16 cellular contexts compared by ENCODE assay signal in genomic region chr5:122751293-122751753, GRCh38. TPM values are rescaled to one million over a fixed set of nuclear protein-coding genes. Genes with fewer than 3 reads are reported as not detected.
DNase-seq lines count a peak whose midpoint lies in the region; FAIRE-seq and TF ChIP-seq lines count a peak whose summit lies in the region.
"Had no signal": no experiment of that assay in that cellular context is flagged by ENCODE, and none has a peak within 500 bp of the region (broad histone marks: within the 10 kb centered on the region; RNA-seq: fewer than 3 reads in every experiment).

No MANE protein-coding gene starts in this region.

- no peaks in the 10 kb centered on the region for H3K27me3 Mint-ChIP-seq in chondrocyte (ENCODE audit: low read depth)
- peaks cover 3% of the 10 kb centered on the region for H3K27me3 Mint-ChIP-seq in activated T-helper 1 cell treated with anti-CD3 and anti-CD28 coated beads, Interleukin-12 subunit alpha, Interleukin-12 subunit beta, Interleukin-2, Interleukin-4 antibody, amounts not matched to agents 30 ng/mL and 10 ng/mL and 1 ng/mL, durations not matched to agents 14 hours and 24 hours and 36 hours (ENCODE audit: insufficient read depth)
- peaks cover 3% of the 10 kb centered on the region for H3K27me3 Mint-ChIP-seq in activated naive CD4-positive, alpha-beta T cell treated with anti-CD3 and anti-CD28 coated beads for 36 hours (ENCODE audit: low read depth)

- peaks cover 0 to 60% (median 19%) of the 10 kb centered on the region in 10 experiments; a peak in 17 of 20 replicates for H3K4me1 ChIP-seq in BLaER1 treated with 17β-estradiol and CSF1 and Interleukin-3, amounts not matched to agents 10 nM and 100 nM
- H3K4me1 ChIP-seq: pancreas, thyroid gland had no signal

- peak overlapping the region in 7 of 11 experiments; percentile 14 to 73 (median 27); a peak in 12 of 22 replicates for H3K4me2 ChIP-seq in BLaER1 treated with 17β-estradiol and CSF1 and Interleukin-3, amounts not matched to agents 10 nM and 100 nM

- H3K9me3 ChIP-seq in BLaER1 treated with 17β-estradiol and CSF1 and Interleukin-3, amounts not matched to agents 10 nM and 100 nM (replicated peaks in 1 of 11): no peaks in the 10 kb centered on the region
- H3K9me3 ChIP-seq: pancreas, thyroid gland had no signal

- H3K4me3 Mint-ChIP-seq in chondrocyte (ENCODE audit: unreplicated experiment): peak overlapping the region; percentile 3
- H3K4me3 Mint-ChIP-seq in activated T-helper 1 cell treated with anti-CD3 and anti-CD28 coated beads, Interleukin-12 subunit alpha, Interleukin-12 subunit beta, Interleukin-2, Interleukin-4 antibody, amounts not matched to agents 30 ng/mL and 10 ng/mL and 1 ng/mL, durations not matched to agents 14 hours and 24 hours and 36 hours: no peak overlapping the region
- H3K4me3 Mint-ChIP-seq in activated naive CD4-positive, alpha-beta T cell treated with anti-CD3 and anti-CD28 coated beads for 36 hours: no peak overlapping the region
- H3K4me3 Mint-ChIP-seq: activated CD4-positive, alpha-beta T cell treated with anti-CD3 and anti-CD28 coated beads for 36 hours had no signal

- H3K27ac ChIP-seq in BLaER1 treated with 17β-estradiol and CSF1 and Interleukin-3, amounts not matched to agents 10 nM and 100 nM: peak overlapping the region in 2 of 11 experiments; percentile 24 to 39; a peak in 5 of 22 replicates
- H3K27ac ChIP-seq: pancreas, thyroid gland had no signal

- intact Hi-C loops in activated T-helper 1 cell treated with anti-CD3 and anti-CD28 coated beads, Interleukin-12 subunit alpha, Interleukin-12 subunit beta, Interleukin-2, Interleukin-4 antibody, amounts not matched to agents 30 ng/mL and 10 ng/mL and 1 ng/mL, durations not matched to agents 14 hours and 24 hours and 36 hours (cut with micrococcal nuclease): no loop called here
- intact Hi-C loops in activated naive CD4-positive, alpha-beta T cell treated with anti-CD3 and anti-CD28 coated beads for 36 hours (cut with micrococcal nuclease): no loop called here

- H3K36me3 ChIP-seq in BLaER1 treated with 17β-estradiol and CSF1 and Interleukin-3, amounts not matched to agents 10 nM and 100 nM: no peaks in the 10 kb centered on the region
- H3K36me3 ChIP-seq: pancreas, thyroid gland had no signal

- H3K4me1 Mint-ChIP-seq in chondrocyte (ENCODE audit: low read depth): peaks cover 26% of the 10 kb centered on the region
- peaks cover 10% of the 10 kb centered on the region for H3K4me1 Mint-ChIP-seq in activated T-helper 1 cell treated with anti-CD3 and anti-CD28 coated beads, Interleukin-12 subunit alpha, Interleukin-12 subunit beta, Interleukin-2, Interleukin-4 antibody, amounts not matched to agents 30 ng/mL and 10 ng/mL and 1 ng/mL, durations not matched to agents 14 hours and 24 hours and 36 hours (ENCODE audit: low read depth)
- H3K4me1 Mint-ChIP-seq in activated naive CD4-positive, alpha-beta T cell treated with anti-CD3 and anti-CD28 coated beads for 36 hours (ENCODE audit: low read depth): peaks cover 6% of the 10 kb centered on the region

- H3K9ac ChIP-seq in BLaER1 treated with 17β-estradiol and CSF1 and Interleukin-3, amounts not matched to agents 10 nM and 100 nM: no peak overlapping the region

- no peak for FAIRE-seq in HTR-8/SVneo (lab: Jason Lieb, UNC)
- FAIRE-seq: kidney, pancreas had no signal

- H4K20me1 ChIP-seq in BLaER1 treated with 17β-estradiol and CSF1 and Interleukin-3, amounts not matched to agents 10 nM and 100 nM: no peaks in the 10 kb centered on the region

- no peaks in the 10 kb centered on the region for H3K36me3 Mint-ChIP-seq in chondrocyte (ENCODE audit: low read depth)
- H3K36me3 Mint-ChIP-seq in activated T-helper 1 cell treated with anti-CD3 and anti-CD28 coated beads, Interleukin-12 subunit alpha, Interleukin-12 subunit beta, Interleukin-2, Interleukin-4 antibody, amounts not matched to agents 30 ng/mL and 10 ng/mL and 1 ng/mL, durations not matched to agents 14 hours and 24 hours and 36 hours (ENCODE audit: low read depth): no peaks in the 10 kb centered on the region
- H3K36me3 Mint-ChIP-seq in activated naive CD4-positive, alpha-beta T cell treated with anti-CD3 and anti-CD28 coated beads for 36 hours (ENCODE audit: low read depth): no peaks in the 10 kb centered on the region

- DNase-seq in HTR-8/SVneo (ENCODE audit: insufficient read length, low spot score): peak; percentile 53
- no peak for DNase-seq in chondrocyte (ENCODE audit: low spot score)
- DNase-seq in lung microvascular endothelial cell (ENCODE audit: low read depth in 2 of 2): peak; percentile 87 to 95
- no peak for DNase-seq in activated T-helper 1 cell treated with anti-CD3 and anti-CD28 coated beads, Interleukin-12 subunit alpha, Interleukin-12 subunit beta, Interleukin-2, Interleukin-4 antibody, amounts not matched to agents 30 ng/mL and 10 ng/mL and 1 ng/mL, durations not matched to agents 14 hours and 24 hours and 36 hours (ENCODE audit: low spot score)
- no peak for DNase-seq in NCI-H1417 treated with DMSO at 0.1 percent for 48 hours (lab: John Stamatoyannopoulos, UW)
- DNase-seq in activated naive CD4-positive, alpha-beta T cell treated with anti-CD3 and anti-CD28 coated beads for 36 hours: no peak
- no peak for DNase-seq in kidney glomerular epithelial cell (lab: John Stamatoyannopoulos, UW)
- DNase-seq: activated CD4-positive, alpha-beta T cell treated with anti-CD3 and anti-CD28 coated beads for 36 hours; activated naive CD4-positive, alpha-beta T cell treated with anti-CD3 and anti-CD28 coated beads, Interleukin-2, amount 50 U/mL, for 16 hours; C1 segment of cervical spinal cord; effector memory CD4-positive, alpha-beta T cell; kidney; NCI-H2171; pancreas; thyroid gland had no signal

- TF ChIP-seq CTCF in chondrocyte (IDR thresholded peaks at IDR 0.05): no peak

- no peaks in the 10 kb centered on the region for H3K9me3 Mint-ChIP-seq in chondrocyte (ENCODE audit: low read depth)
- H3K9me3 Mint-ChIP-seq in activated T-helper 1 cell treated with anti-CD3 and anti-CD28 coated beads, Interleukin-12 subunit alpha, Interleukin-12 subunit beta, Interleukin-2, Interleukin-4 antibody, amounts not matched to agents 30 ng/mL and 10 ng/mL and 1 ng/mL, durations not matched to agents 14 hours and 24 hours and 36 hours: no peaks in the 10 kb centered on the region
- no peaks in the 10 kb centered on the region for H3K9me3 Mint-ChIP-seq in activated naive CD4-positive, alpha-beta T cell treated with anti-CD3 and anti-CD28 coated beads for 36 hours

- peak overlapping the region; percentile 45 for H3K27ac Mint-ChIP-seq in chondrocyte (ENCODE audit: unreplicated experiment)
- no peak overlapping the region for H3K27ac Mint-ChIP-seq in activated T-helper 1 cell treated with anti-CD3 and anti-CD28 coated beads, Interleukin-12 subunit alpha, Interleukin-12 subunit beta, Interleukin-2, Interleukin-4 antibody, amounts not matched to agents 30 ng/mL and 10 ng/mL and 1 ng/mL, durations not matched to agents 14 hours and 24 hours and 36 hours
- no peak overlapping the region for H3K27ac Mint-ChIP-seq in activated naive CD4-positive, alpha-beta T cell treated with anti-CD3 and anti-CD28 coated beads for 36 hours
- H3K27ac Mint-ChIP-seq: activated CD4-positive, alpha-beta T cell treated with anti-CD3 and anti-CD28 coated beads for 36 hours had no signal

- no peaks in the 10 kb centered on the region for H3K27me3 ChIP-seq in BLaER1 treated with 17β-estradiol and CSF1 and Interleukin-3, amounts not matched to agents 10 nM and 100 nM
- H3K27me3 ChIP-seq: pancreas, thyroid gland had no signal

- CTCF ChIA-PET in activated naive CD4-positive, alpha-beta T cell treated with anti-CD3 and anti-CD28 coated beads for 36 hours (lab: Charles Lee): interaction anchor here (0.6 kb wide), 2 partner anchors 159 to 785 kb away, joined by 3 to 5 read pairs; no protein-coding TSS in a partner anchor

- no peak overlapping the region for H3K4me3 ChIP-seq in BLaER1 treated with 17β-estradiol and CSF1 and Interleukin-3, amounts not matched to agents 10 nM and 100 nM
- H3K4me3 ChIP-seq: pancreas, thyroid gland had no signal

RNA-seq across cellular contexts. Expression of gene SNX2, which starts 23.6 kb away (rescaled TPM):
- total RNA-seq in chondrocyte: 49.1 to 53.8 TPM (median 51.0 TPM) in 3 replicates
- total RNA-seq in lung microvascular endothelial cell: 88.5 and 88.7 TPM in 2 replicates
- 30.5 and 35.0 TPM in 2 replicates for total RNA-seq in activated T-helper 1 cell treated with anti-CD3 and anti-CD28 coated beads, Interleukin-12 subunit alpha, Interleukin-12 subunit beta, Interleukin-2, Interleukin-4 antibody, amounts not matched to agents 30 ng/mL and 10 ng/mL and 1 ng/mL, durations not matched to agents 14 hours and 24 hours and 36 hours
- 10 to 100 TPM; 47.3 to 48.0 TPM for total RNA-seq in activated naive CD4-positive, alpha-beta T cell treated with anti-CD3 and anti-CD28 coated beads for 36 hours

Comparison
In these comparisons a context has a peak if more than half of its experiments do, and no peak if none do; other contexts are left out.
1. DNase-seq: peak in HTR-8/SVneo (single experiment) and lung microvascular endothelial cell (2 of 2); none in chondrocyte (single experiment), activated T-helper 1 cell treated with anti-CD3 and anti-CD28 coated beads, Interleukin-12 subunit alpha, Interleukin-12 subunit beta, Interleukin-2, Interleukin-4 antibody, amounts not matched to agents 30 ng/mL and 10 ng/mL and 1 ng/mL, durations not matched to agents 14 hours and 24 hours and 36 hours (single experiment), NCI-H1417 treated with DMSO at 0.1 percent for 48 hours (single experiment), activated naive CD4-positive, alpha-beta T cell treated with anti-CD3 and anti-CD28 coated beads for 36 hours (single experiment) and kidney glomerular epithelial cell (single experiment).